ENCODE assay signal across 8 cellular contexts in the genomic region with DNA sequence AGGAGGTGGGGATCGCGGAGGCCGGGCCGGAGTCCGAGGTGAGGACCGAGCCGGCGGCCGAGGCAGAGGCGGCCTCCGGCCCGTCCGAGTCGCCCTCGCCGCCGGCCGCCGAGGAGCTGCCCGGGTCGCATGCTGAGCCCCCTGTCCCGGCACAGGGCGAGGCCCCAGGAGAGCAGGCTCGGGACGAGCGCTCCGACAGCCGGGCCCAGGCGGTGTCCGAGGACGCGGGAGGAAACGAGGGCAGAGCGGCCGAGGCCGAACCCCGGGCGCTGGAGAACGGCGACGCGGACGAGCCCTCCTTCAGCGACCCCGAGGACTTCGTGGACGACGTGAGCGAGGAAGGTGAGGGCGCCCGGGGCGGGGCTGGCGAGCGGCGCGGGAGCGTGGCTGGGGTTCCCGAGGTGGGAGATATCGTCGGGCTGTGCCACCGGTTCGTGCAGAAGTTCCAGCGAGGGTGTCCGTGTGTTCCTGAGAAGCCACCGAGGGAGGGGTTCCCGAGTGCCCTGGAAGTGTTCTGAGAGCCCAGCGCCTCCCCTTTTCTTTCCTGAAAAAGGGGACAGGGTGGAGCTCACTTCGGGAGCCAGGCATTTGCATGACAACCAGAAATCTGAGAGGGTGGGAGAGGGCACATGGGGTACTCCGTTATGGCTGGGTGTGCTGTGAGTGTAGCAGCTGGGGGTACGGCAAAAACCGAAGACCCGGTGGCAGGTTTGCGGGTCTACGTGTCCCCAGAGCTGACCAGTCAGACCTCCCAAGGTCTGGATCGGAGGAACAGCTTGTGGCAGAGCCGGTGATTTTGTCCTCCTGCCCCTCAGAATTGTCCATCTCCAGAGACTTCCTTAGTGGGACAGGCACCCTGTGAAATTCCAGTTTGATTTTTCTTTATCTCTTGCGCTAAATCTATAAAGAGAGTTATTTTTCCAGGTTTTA. TPM values are rescaled to one million over a fixed set of nuclear protein-coding genes. Genes with fewer than 3 reads are reported as not detected.
DNase-seq lines count a peak whose midpoint lies in the region; ATAC-seq and TF ChIP-seq lines count a peak whose summit lies in the region.

No MANE protein-coding gene starts in this region.

- H3K36me3 Mint-ChIP-seq in mesothelial cell of epicardium = peaks cover 4% of the 10 kb centered on the region

- POLR2A ChIA-PET in RWPE1 (lab: Yijun Ruan, JAX; ENCODE audit: low non-redundant PET) = no interaction called here

- ATAC-seq in HG02763 (IDR thresholded peaks at IDR 0.05; ENCODE audit: unreplicated experiment) (peak; percentile 27), upper lobe of left lung (ENCODE audit: low FRiP score in 2 of 2) (no peak), omental fat pad (ENCODE audit: low FRiP score) (no peak)

- no peaks in the 10 kb centered on the region for H3K9me3 Mint-ChIP-seq in mesothelial cell of epicardium

- TF ChIP-seq POLR2A in upper lobe of left lung (IDR thresholded peaks at IDR 0.05) = no peak

- no peaks in the 10 kb centered on the region for H3K27me3 ChIP-seq in upper lobe of left lung

- peak overlapping the region; percentile 94 for H3K27ac Mint-ChIP-seq in mesothelial cell of epicardium

- peaks cover 31% of the 10 kb centered on the region for H3K4me1 Mint-ChIP-seq in mesothelial cell of epicardium

- H3K4me3 Mint-ChIP-seq in mesothelial cell of epicardium = peak overlapping the region; percentile 78

- DNase-seq in GM03348 (ENCODE audit: low spot score) = peak; percentile 47
- peak; percentile 12 for DNase-seq in RWPE1 (ENCODE audit: low spot score)
- no peak for DNase-seq in choroid plexus epithelial cell (ENCODE audit: low read depth)
- peak in 1 of 2 experiments; percentile 50 for DNase-seq in mesothelial cell of epicardium (ENCODE audit: low spot score in 2 of 2, unreplicated experiment in 2 of 2)
- peak; percentile 50 to 89 for DNase-seq in upper lobe of left lung
- no peak for DNase-seq in midbrain (lab: John Stamatoyannopoulos, UW)
- DNase-seq in omental fat pad (ENCODE audit: low spot score) = no peak

- peaks cover 47 to 59% (median 52%) of the 10 kb centered on the region in 4 donors for H3K4me1 ChIP-seq in upper lobe of left lung

- H3K9me3 ChIP-seq in upper lobe of left lung = no peaks in the 10 kb centered on the region

- H3K27me3 Mint-ChIP-seq in mesothelial cell of epicardium (ENCODE audit: low read depth) = no peaks in the 10 kb centered on the region

- H3K4me3 ChIP-seq in choroid plexus epithelial cell (ENCODE audit: low read depth, low read length) (peak overlapping the region; percentile 96), upper lobe of left lung (peak overlapping the region; percentile 98 to 100 (median 100))

- CTCF ChIA-PET in RWPE1 (lab: Yijun Ruan, JAX) = interaction anchor here (1.1 kb wide), 1 partner anchor 123 kb away, joined by 3 read pairs; a partner anchor contains a TSS

- peaks cover 0 to 23% (median 0%) of the 10 kb centered on the region in 4 donors for H3K36me3 ChIP-seq in upper lobe of left lung

- peak overlapping the region; percentile 94 for H3K27ac ChIP-seq in RWPE1
- peak overlapping the region; percentile 98 to 100 (median 99) for H3K27ac ChIP-seq in upper lobe of left lung

- TF ChIP-seq CTCF in RWPE1 (conservative IDR thresholded peaks at IDR 0.05; ENCODE audit: low read depth) (no peak), choroid plexus epithelial cell (conservative IDR thresholded peaks at IDR 0.05; ENCODE audit: low read depth, low read length) (no peak), mesothelial cell of epicardium (IDR thresholded peaks at IDR 0.05; ENCODE audit: unreplicated experiment) (no peak), upper lobe of left lung (IDR thresholded peaks at IDR 0.05) (no peak), omental fat pad (IDR thresholded peaks at IDR 0.05) (no peak)

- no peak for TF ChIP-seq EP300 in upper lobe of left lung (IDR thresholded peaks at IDR 0.05)

- WGBS in upper lobe of left lung, 2 donors = 3 to 4% methylated on average over 14 to 31 of the region's 77 CpGs

RNA-seq across cellular contexts. Expression of a gene that starts 0.7 kb away (rescaled TPM):
- total RNA-seq in mesothelial cell of epicardium = 198 to 200 TPM (median 199 TPM) in 3 replicates
- total RNA-seq in upper lobe of left lung = 100 to 1,000 TPM; 110 to 129 (median 117) TPM
- total RNA-seq in omental fat pad = 100 to 1,000 TPM; 116 to 251 (median 122) TPM

RNA-seq across cellular contexts. Expression of a gene that starts 41.1 kb away (rescaled TPM):
- total RNA-seq in mesothelial cell of epicardium = 35.3 to 42.6 TPM (median 41.2 TPM) in 3 replicates
- 10 to 100 TPM; 16.0 to 74.3 (median 41.2) TPM for total RNA-seq in upper lobe of left lung
- 10 to 100 TPM; 18.6 to 50.1 (median 26.7) TPM for total RNA-seq in omental fat pad

RNA-seq across cellular contexts. Expression of a gene that starts 48.1 kb away (rescaled TPM):
- 20.0 to 22.4 TPM (median 20.4 TPM) in 3 replicates for total RNA-seq in mesothelial cell of epicardium
- total RNA-seq in upper lobe of left lung = 10 to 100 TPM; 10.2 to 35.9 (median 27.8) TPM
- 10 to 100 TPM in 3 of 4 donors, 1 to 10 TPM in 1; 7.9 to 18.3 (median 11.3) TPM for total RNA-seq in omental fat pad

Comparison
In these comparisons a context has a peak if more than half of its experiments do, and no peak if none do; other contexts are left out.
1. DNase-seq: peak in GM03348 (single experiment), RWPE1 (single experiment) and upper lobe of left lung (2 of 2); none in choroid plexus epithelial cell (single experiment), midbrain (single experiment) and omental fat pad (single experiment).